Comparison of ENCODE assay signal across 26 cellular contexts in the genomic region with DNA sequence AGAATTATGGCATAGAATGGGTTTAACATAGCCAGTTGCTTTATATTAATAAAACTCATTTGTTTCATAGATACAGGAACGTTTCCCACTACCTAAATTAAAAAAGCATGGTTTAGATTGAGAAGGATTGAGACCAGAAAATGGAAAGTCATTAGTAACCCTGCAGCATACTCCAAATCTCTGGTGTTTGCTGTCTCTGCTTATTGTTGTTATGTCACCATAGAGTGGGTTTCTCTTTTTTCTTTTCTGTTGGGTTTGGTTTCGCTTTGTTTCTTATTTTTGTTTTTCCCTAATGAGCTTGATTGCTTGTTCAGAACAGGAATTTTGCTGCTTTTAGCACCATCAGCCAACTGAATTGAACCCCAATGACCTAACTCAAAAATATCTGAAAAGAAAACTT.
"Had no signal": no experiment of that assay in that cellular context is flagged by ENCODE, and none has a peak within 500 bp of the region (broad histone marks: within the 10 kb centered on the region; RNA-seq: fewer than 3 reads in every experiment).

No MANE protein-coding gene starts in this region.

- ATAC-seq: Panc1, PC-3, Right ventricle myocardium inferior, SK-N-SH treated with all-trans-retinoic acid at 6 μM for 48 hours, T-cell had no signal

- H3K9me3 ChIP-seq: Peyer's patch, SJCRH30, SK-N-SH had no signal

- H3K27me3 ChIP-seq: Peyer's patch, SJCRH30, SJSA1 had no signal

- H3K4me2 ChIP-seq: PC-9, SK-N-SH had no signal

- H3K36me3 ChIP-seq: Peyer's patch, SJCRH30, SJSA1 had no signal

- H2AFZ ChIP-seq: PC-9 had no signal

- H3K9ac ChIP-seq: SK-N-SH had no signal

- H3K4me1 ChIP-seq: Peyer's patch, SJCRH30, SJSA1 had no signal

- H3K4me3 ChIP-seq: PC-9, Peyer's patch, SJCRH30, SJSA1, SK-N-MC had no signal

- DNase-seq: NCI-H524 treated with DMSO at 0.1 percent for 48 hours; NCI-H526; NCI-H526 treated with DMSO at 0.1 percent for 48 hours; NCI-H748 treated with DMSO at 0.1 percent for 48 hours; NCI-H774; NCI-H82; NK-92 treated with Interleukin-12 subunit alpha and Interleukin-12 subunit beta, amount 100 ng/mL, for 24 hours; PC-3; PC-9; Peyer's patch; Right ventricle myocardium superior; RPMI8226; SHP77; SHP77 treated with DMSO at 0.1 percent for 48 hours; SIG-M5; SJCRH30; SK-N-SH; SW 1271; T-cell; T-helper 1 cell had no signal

- H3K27ac ChIP-seq: PC-9, Peyer's patch, RWPE1, SJCRH30, SJSA1, SK-N-MC had no signal
